Comparison of ENCODE assay signal across 14 cellular contexts in genomic region chr2:117621330-117621729, GRCh38.
"Had no signal": no experiment of that assay in that cellular context is flagged by ENCODE, and none has a peak within 500 bp of the region (broad histone marks: within the 10 kb centered on the region; RNA-seq: fewer than 3 reads in every experiment).

No MANE protein-coding gene starts in this region.

- H3K27me3 ChIP-seq: colonic mucosa, gastrocnemius medialis, right atrium auricular region, stomach had no signal

- H3K4me1 ChIP-seq: colonic mucosa, gastrocnemius medialis, left ventricle myocardium inferior, right atrium auricular region, stomach had no signal

- H3K9me3 ChIP-seq: colonic mucosa, gastrocnemius medialis, left ventricle myocardium inferior, right atrium auricular region, stomach, thoracic aorta had no signal

- H3K4me3 ChIP-seq: colonic mucosa, gastrocnemius medialis, left ventricle myocardium inferior, right atrium auricular region, stomach, thoracic aorta had no signal

- DNase-seq: activated CD4-positive, alpha-beta T cell treated with anti-CD3 and anti-CD28 coated beads for 48 hours; activated naive CD4-positive, alpha-beta T cell treated with anti-CD3 and anti-CD28 coated beads for 36 hours; caudate nucleus; colonic mucosa; effector CD4-positive, alpha-beta T cell; gastrocnemius medialis; kidney; left ventricle myocardium inferior; posterior cingulate gyrus; stomach had no signal

- H3K36me3 ChIP-seq: colonic mucosa, gastrocnemius medialis, left ventricle myocardium inferior, right atrium auricular region, stomach, thoracic aorta had no signal

- H3K27ac ChIP-seq: colonic mucosa, gastrocnemius medialis, left ventricle myocardium inferior, right atrium auricular region, skin epidermis, stomach, thoracic aorta had no signal

- ATAC-seq: activated T-helper 17 cell treated with anti-CD3 and anti-CD28 coated beads, Interleukin-2, amount 50 U/mL, for 72 hours; gastrocnemius medialis had no signal
